In genomic region chr2:196601430-196602306, GRCh38 we compare ENCODE assay signal across 9 cellular contexts. TPM values are rescaled to one million over a fixed set of nuclear protein-coding genes. Genes with fewer than 3 reads are reported as not detected.
DNase-seq lines count a peak whose midpoint lies in the region; ATAC-seq and TF ChIP-seq lines count a peak whose summit lies in the region.
"Had no signal": no experiment of that assay in that cellular context is flagged by ENCODE, and none has a peak within 500 bp of the region (broad histone marks: within the 10 kb centered on the region; RNA-seq: fewer than 3 reads in every experiment).

No MANE protein-coding gene starts in this region.

- peak overlapping the region; percentile 28; the same call in 1 of the 2 replicates for H3K18ac ChIP-seq in IMR-90 (ENCODE audit: low read depth, low read length)

- H3K36me3 ChIP-seq in IMR-90 (ENCODE audit: control insufficient read depth, insufficient read depth, low read length) = no peaks in the 10 kb centered on the region

- CTCF ChIA-PET in IMR-90 (lab: Yijun Ruan, JAX) = interaction anchor here (2.2 kb wide), 1 partner anchor 10 kb away, joined by 15 read pairs; the partner anchor contains the start of gene HECW2

- peak; percentile 14; the same call in 1 of the 2 replicates for TF ChIP-seq RAD21 in IMR-90 (IDR thresholded peaks at IDR 0.05; ENCODE audit: low read length)

- no TSS peak for BruUV-seq in IMR-90 (replicated peaks; lab: Mats Ljungman, UMichigan)

- no peak overlapping the region for H3K9ac ChIP-seq in IMR-90 (ENCODE audit: low read depth, low read length)

- H2AFZ ChIP-seq in IMR-90 (replicated peaks; ENCODE audit: low read length, poor library complexity) = peak overlapping the region; percentile 79

- H2BK5ac ChIP-seq in IMR-90 (ENCODE audit: low read depth, low read length, poor library complexity, severe bottlenecking) = peak overlapping the region; percentile 64

- 0 out of 2 replicates have a peak overlapping the region, but pooled peaks have one; percentile 11 for H3K4me2 ChIP-seq in IMR-90 (ENCODE audit: low read depth, low read length)

- in situ Hi-C loops in IMR-90 (cut with MboI; ENCODE audit: low sequenced_read_pairs) (no loop called here), astrocyte of the spinal cord (cut with HindIII; ENCODE audit: low sequenced_read_pairs) (no loop called here)

- peak overlapping the region; percentile 14; the same call in 1 of the 2 replicates for H3K27ac ChIP-seq in IMR-90 (ENCODE audit: insufficient read depth, low read length)

- no peaks in the 10 kb centered on the region for H3K27me3 ChIP-seq in IMR-90 (ENCODE audit: control insufficient read depth, insufficient read depth, low read length)

- TF ChIP-seq CTCF in IMR-90 (conservative IDR thresholded peaks at IDR 0.05; ENCODE audit: low read depth, low read length) (no peak), astrocyte of the spinal cord (IDR thresholded peaks at IDR 0.05; ENCODE audit: low read depth, low read length) (no peak)

- no peaks in the 10 kb centered on the region; a peak in 1 of 4 replicates for H3K79me1 ChIP-seq in IMR-90 (ENCODE audit: low read depth in 1 of 2, low read length in 2 of 2)

- WGBS in IMR-90 (ENCODE audit: extremely low coverage in 2 of 2, insufficient read length in 1 of 2), 2 experiments = 20% methylated on average over 7 of the region's 13 CpGs; no CpG with 5 or more reads in 1 of the 2 experiments

- ATAC-seq in IMR-90 (ENCODE audit: low read depth) (peak; percentile 97), GM21526 (IDR thresholded peaks at IDR 0.05; ENCODE audit: low FRiP score, unreplicated experiment) (no peak)
- ATAC-seq: T-cell had no signal

- DNase-seq in AG08395 (ENCODE audit: low spot score) = peak; percentile 98
- DNase-seq in IMR-90 = peak; percentile 97
- DNase-seq in astrocyte of the spinal cord (ENCODE audit: low read depth, low spot score) = peak; percentile 93
- peak; percentile 9 for DNase-seq in kidney glomerular epithelial cell (lab: John Stamatoyannopoulos, UW)
- no peak for DNase-seq in activated CD4-positive, alpha-beta T cell treated with anti-CD3 and anti-CD28 coated beads for 4 hours
- no peak for DNase-seq in NCI-H2107 (lab: John Stamatoyannopoulos, UW)
- no peak for DNase-seq in NCI-H2171 treated with DMSO at 0.1 percent for 48 hours (lab: John Stamatoyannopoulos, UW)
- DNase-seq: T-cell had no signal

- H3K4me1 ChIP-seq in IMR-90 (ENCODE audit: control insufficient read depth, insufficient read depth, low read length) = peaks cover 5% of the 10 kb centered on the region

- peak overlapping the region; percentile 77 for H2BK120ac ChIP-seq in IMR-90 (ENCODE audit: low read depth, low read length)

- peaks cover 12% of the 10 kb centered on the region for H3K9me1 ChIP-seq in IMR-90 (ENCODE audit: insufficient read depth, low read length)

- H4K5ac ChIP-seq in IMR-90 (ENCODE audit: low read depth, low read length) = peak overlapping the region; percentile 26; the same call in 1 of the 2 replicates

- H4K20me1 ChIP-seq in IMR-90 (ENCODE audit: insufficient read depth, low read length) = no peaks in the 10 kb centered on the region

- H3K56ac ChIP-seq in IMR-90 (ENCODE audit: extremely low read depth, insufficient read depth, low read length) = peak overlapping the region; percentile 13; the same call in 1 of the 2 replicates

- H3K23ac ChIP-seq in IMR-90 (ENCODE audit: low read depth, low read length) = peak overlapping the region; percentile 72

- peak overlapping the region; percentile 46 for H4K91ac ChIP-seq in IMR-90 (ENCODE audit: insufficient read depth, low read depth, low read length)

- H3K4ac ChIP-seq in IMR-90 (ENCODE audit: low read depth, low read length) = peak overlapping the region; percentile 70

- H3K9me3 ChIP-seq in IMR-90 (ENCODE audit: control insufficient read depth, insufficient read depth, low read length) = no peaks in the 10 kb centered on the region

- H2AK9ac ChIP-seq in IMR-90 (replicated peaks; ENCODE audit: low read depth, low read length, poor library complexity) = peak overlapping the region; percentile 47

- peak overlapping the region; percentile 42; the same call in 2 of the 3 replicates for H2BK15ac ChIP-seq in IMR-90 (ENCODE audit: low read depth, low read length)

- H2BK20ac ChIP-seq in IMR-90 (ENCODE audit: low read depth, low read length) = peak overlapping the region; percentile 30

- H3K4me3 ChIP-seq in IMR-90 (ENCODE audit: insufficient read depth, low read depth, low read length) (no peak overlapping the region), astrocyte of the spinal cord (ENCODE audit: low read depth, low read length) (no peak overlapping the region)

- POLR2A ChIA-PET in IMR-90 (lab: Charles Lee; ENCODE audit: unreplicated experiment) = no interaction called here

- H4K8ac ChIP-seq in IMR-90 (ENCODE audit: low read depth in 2 of 2, low read length in 2 of 2) = peak overlapping the region; percentile 67 to 74; a peak in 2 of 4 replicates

- H3K14ac ChIP-seq in IMR-90 (replicated peaks; ENCODE audit: low read depth, low read length) = peak overlapping the region; percentile 68; the same call in 1 of the 2 replicates

- peak; percentile 54; the same call in 1 of the 2 replicates for TF ChIP-seq POLR2A in IMR-90 (IDR thresholded peaks at IDR 0.05; ENCODE audit: low read depth, low read length)

- H2AK5ac ChIP-seq in IMR-90 (ENCODE audit: low read depth, low read length) = peak overlapping the region; percentile 52; the same call in 1 of the 2 replicates

- intact Hi-C loops in IMR-90 (cut with micrococcal nuclease) = no loop called here

- dilution Hi-C loops in IMR-90 (cut with HindIII; ENCODE audit: low sequenced_read_pairs, unreplicated experiment) = no loop called here

TF ChIP-seq in IMR-90, 13 proteins besides CTCF, POLR2A, EP300 and RAD21:
- TF ChIP-seq FOS (IDR thresholded peaks at IDR 0.05; ENCODE audit: low read depth, low read length) (peak; percentile 79), RCOR1 (IDR thresholded peaks at IDR 0.05; ENCODE audit: insufficient replicate concordance, low read length) (peak; percentile 51), MXI1 (IDR thresholded peaks at IDR 0.05; ENCODE audit: borderline replicate concordance, low read depth, low read length) (peak; percentile 90), SMC3 (IDR thresholded peaks at IDR 0.05; ENCODE audit: low read depth, low read length) (no peak), MAFK (IDR thresholded peaks at IDR 0.05; ENCODE audit: low read depth, low read length) (no peak), BHLHE40 (IDR thresholded peaks at IDR 0.05; ENCODE audit: low read depth, low read length) (peak; percentile 81), CEBPB (IDR thresholded peaks at IDR 0.05; ENCODE audit: low read depth, low read length) (peak; percentile 17; the same call in 1 of the 2 replicates), USF2 (IDR thresholded peaks at IDR 0.05; ENCODE audit: low read depth, low read length) (peak; percentile 73)

RNA-seq across cellular contexts. Expression of gene HECW2, which starts 8.3 kb away (rescaled TPM):
- total RNA-seq in IMR-90 (2012; rRNA removed) = 4.7 and 6.9 TPM in 2 replicates
- polyA plus RNA-seq in IMR-90 (2012; rRNA removed) = 1.5 TPM in 2 replicates
- polyA plus RNA-seq in IMR-90 (2012; cell fraction: cytosol; rRNA removed) = 0.29 and 0.46 TPM in 2 replicates
- 1.7 and 3.4 TPM in 2 replicates for polyA plus RNA-seq in IMR-90 (2012; cell fraction: nucleus; rRNA removed; ENCODE audit: low replicate concordance)

RNA-seq across cellular contexts. Expression of gene CCDC150, which starts 37.8 kb away (rescaled TPM):
- 3.8 and 6.9 TPM in 2 replicates for total RNA-seq in IMR-90 (2012; rRNA removed)
- polyA plus RNA-seq in IMR-90 (2012; rRNA removed) = 3.3 and 4.3 TPM in 2 replicates
- polyA plus RNA-seq in IMR-90 (2012; cell fraction: cytosol; rRNA removed) = 0.08 and 0.16 TPM in 2 replicates
- polyA plus RNA-seq in IMR-90 (2012; cell fraction: nucleus; rRNA removed; ENCODE audit: low replicate concordance) = 1.6 and 13.3 TPM in 2 replicates

Comparison
In these comparisons a context has a peak if more than half of its experiments do, and no peak if none do; other contexts are left out.
1. DNase-seq: peak in AG08395 (single experiment), IMR-90 (single experiment), astrocyte of the spinal cord (single experiment) and kidney glomerular epithelial cell (single experiment); none in activated CD4-positive, alpha-beta T cell treated with anti-CD3 and anti-CD28 coated beads for 4 hours (0 of 2), NCI-H2107 (single experiment) and NCI-H2171 treated with DMSO at 0.1 percent for 48 hours (single experiment).